ENCODE assay signal across 24 cellular contexts in genomic region chr2:203898697-203899096, GRCh38. TPM values are rescaled to one million over a fixed set of nuclear protein-coding genes. Genes with fewer than 3 reads are reported as not detected.
A peak's percentile ranks its signal among the peaks of the same experiment; 100 is the strongest.
DNase-seq lines count a peak whose midpoint lies in the region; ATAC-seq and TF ChIP-seq lines count a peak whose summit lies in the region.
"Had no signal": no experiment of that assay in that cellular context is flagged by ENCODE, and none has a peak within 500 bp of the region (broad histone marks: within the 10 kb centered on the region; RNA-seq: fewer than 3 reads in every experiment).

No MANE protein-coding gene starts in this region.

- H2AFZ ChIP-seq in parathyroid adenoma = peak overlapping the region; percentile 19
- H2AFZ ChIP-seq: PC-9 had no signal

- ATAC-seq in activated T-cell treated with anti-CD3 and anti-CD28 coated beads, Interleukin-2, amount 50 U/mL, for 72 hours (replicated peaks in 1 of 2) = no peak

- H3K79me2 ChIP-seq in parathyroid adenoma = no peaks in the 10 kb centered on the region

- no peaks in the 10 kb centered on the region for H3K27me3 ChIP-seq in parathyroid adenoma (ENCODE audit: control insufficient read depth, insufficient read depth, low read length)
- no peaks in the 10 kb centered on the region for H3K27me3 ChIP-seq in ascending aorta

- intact Hi-C loops in ascending aorta (cut with DNase I) = no loop called here

- TF ChIP-seq CTCF in parathyroid adenoma (IDR thresholded peaks at IDR 0.05) (no peak), ascending aorta (IDR thresholded peaks at IDR 0.05) (no peak)

- H3K4me3 ChIP-seq in parathyroid adenoma (ENCODE audit: low read depth, low read length) (no peak overlapping the region), ascending aorta (no peak overlapping the region)
- H3K4me3 ChIP-seq: PC-9 had no signal

- peak overlapping the region in 1 of 2 donors; percentile 63 for H3K4me3 Mint-ChIP-seq in activated T-cell treated with anti-CD3 and anti-CD28 coated beads, Interleukin-2, amount 50 U/mL, for 72 hours

- peak overlapping the region; percentile 89 for H3K27ac Mint-ChIP-seq in activated T-cell treated with anti-CD3 and anti-CD28 coated beads, Interleukin-2, amount 50 U/mL, for 72 hours

- H3K9me3 Mint-ChIP-seq in activated T-cell treated with anti-CD3 and anti-CD28 coated beads, Interleukin-2, amount 50 U/mL, for 72 hours = peaks cover 11 to 12% of the 10 kb centered on the region in 2 donors

- H3K36me3 ChIP-seq in parathyroid adenoma (ENCODE audit: control insufficient read depth, insufficient read depth, low read length) (no peaks in the 10 kb centered on the region), ascending aorta (no peaks in the 10 kb centered on the region)

- no peak overlapping the region for H3K9ac ChIP-seq in parathyroid adenoma

- no peaks in the 10 kb centered on the region for H3K4me1 ChIP-seq in parathyroid adenoma
- H3K4me1 ChIP-seq in ascending aorta = peaks cover 0 to 4% of the 10 kb centered on the region in 2 donors

- H3K9me3 ChIP-seq in parathyroid adenoma (ENCODE audit: control insufficient read depth, low read length) = peaks cover 5% of the 10 kb centered on the region
- H3K9me3 ChIP-seq in ascending aorta = peaks cover 12 to 17% of the 10 kb centered on the region in 2 donors

- H3K36me3 Mint-ChIP-seq in activated T-cell treated with anti-CD3 and anti-CD28 coated beads, Interleukin-2, amount 50 U/mL, for 72 hours (ENCODE audit: insufficient read depth in 2 of 2) = peaks cover 15 to 25% of the 10 kb centered on the region in 2 donors

- H3K4me2 ChIP-seq in parathyroid adenoma (ENCODE audit: low read length) = no peak overlapping the region
- H3K4me2 ChIP-seq: PC-9 had no signal

- no peaks in the 10 kb centered on the region for H3K27me3 Mint-ChIP-seq in activated T-cell treated with anti-CD3 and anti-CD28 coated beads, Interleukin-2, amount 50 U/mL, for 72 hours (ENCODE audit: low read depth)

- H3K27ac ChIP-seq in caudate nucleus (ENCODE audit: low read depth, low read length) = peak overlapping the region; percentile 12
- H3K27ac ChIP-seq in parathyroid adenoma = no peak overlapping the region
- H3K27ac ChIP-seq in ascending aorta = no peak overlapping the region
- H3K27ac ChIP-seq: PC-9, RWPE1 had no signal

- DNase-seq in activated T-cell treated with anti-CD3 and anti-CD28 coated beads, Interleukin-2, amount 50 U/mL, for 72 hours = no peak
- DNase-seq in activated T-cell treated with anti-CD3 and anti-CD28 coated beads, Interleukin-2, amount 50 U/mL, for 48 hours = no peak
- DNase-seq in caudate nucleus (lab: John Stamatoyannopoulos, UW) (no peak), ascending aorta (ENCODE audit: low spot score in 2 of 2) (no peak), Kasumi-1 (lab: John Stamatoyannopoulos, UW) (no peak), cerebellar nuclear complex (lab: John Stamatoyannopoulos, UW) (no peak)
- DNase-seq: 8988T, AML-193, C1 segment of cervical spinal cord, GOT3, HCEC 1CT, KBM-7, NCI-H1092 treated with DMSO at 0.1 percent for 48 hours, NCI-H1436 treated with DMSO at 0.1 percent for 48 hours, NCI-H2029, NCI-H226, NCI-H510A treated with DMSO at 0.1 percent for 48 hours, NCI-H748 treated with DMSO at 0.1 percent for 48 hours, PC-9, SHP77 treated with DMSO at 0.1 percent for 48 hours had no signal

- peaks cover 59% of the 10 kb centered on the region for H3K4me1 Mint-ChIP-seq in activated T-cell treated with anti-CD3 and anti-CD28 coated beads, Interleukin-2, amount 50 U/mL, for 72 hours (ENCODE audit: low read depth)

RNA-seq across cellular contexts. Expression of gene CTLA4, which starts 31.1 kb away (rescaled TPM):
- 100 to 1,000 TPM; 132 to 254 TPM for total RNA-seq in activated T-cell treated with anti-CD3 and anti-CD28 coated beads, Interleukin-2, amount 50 U/mL, for 72 hours
- not detected for total RNA-seq in ascending aorta
- total RNA-seq: Daoy, HT1080, PC-9 had no signal

RNA-seq across cellular contexts. Expression of gene ICOS, which starts 37.9 kb away (rescaled TPM):
- total RNA-seq in activated T-cell treated with anti-CD3 and anti-CD28 coated beads, Interleukin-2, amount 50 U/mL, for 72 hours = 100 to 1,000 TPM; 145 to 196 TPM
- not detected for total RNA-seq in ascending aorta
- total RNA-seq: Daoy, HT1080, PC-9 had no signal

Comparison
In these comparisons a context has a peak if more than half of its experiments do, and no peak if none do; other contexts are left out.
1. RNA of gene CTLA4, which starts 31.1 kb away (total RNA-seq): 132 to 254 TPM in activated T-cell treated with anti-CD3 and anti-CD28 coated beads, Interleukin-2, amount 50 U/mL, for 72 hours; not detected in ascending aorta (single experiment); every median in the first group is over 100 times any median in the second.
2. RNA of gene ICOS, which starts 37.9 kb away (total RNA-seq): 145 to 196 TPM in activated T-cell treated with anti-CD3 and anti-CD28 coated beads, Interleukin-2, amount 50 U/mL, for 72 hours; not detected in ascending aorta (single experiment); every median in the first group is over 100 times any median in the second.